12 cellular contexts compared by ENCODE assay signal in the genomic region with DNA sequence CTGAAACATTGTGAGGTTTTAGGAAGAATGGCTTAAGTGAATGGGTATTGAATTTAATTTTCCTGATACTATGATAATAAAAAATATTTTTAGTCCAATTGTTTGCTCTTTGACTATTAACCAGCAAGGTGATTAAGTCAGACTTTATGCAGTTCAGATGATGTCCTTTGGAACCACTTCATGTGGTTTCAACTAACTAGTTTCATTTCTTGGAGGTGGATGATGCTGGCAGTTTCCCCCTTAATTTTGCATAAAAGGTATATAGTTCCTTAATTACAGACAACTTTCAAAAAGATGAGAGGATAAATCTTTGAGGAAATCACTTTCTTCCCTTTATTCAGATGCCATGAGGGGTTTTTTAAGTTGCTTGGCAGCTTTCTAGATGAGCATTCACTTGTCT.
DNase-seq lines count a peak whose midpoint lies in the region; ATAC-seq and TF ChIP-seq lines count a peak whose summit lies in the region.
"Had no signal": no experiment of that assay in that cellular context is flagged by ENCODE, and none has a peak within 500 bp of the region (broad histone marks: within the 10 kb centered on the region; RNA-seq: fewer than 3 reads in every experiment).

No MANE protein-coding gene starts in this region.

- H3K36me3 ChIP-seq in GM23248 (ENCODE audit: low read depth) (no peaks in the 10 kb centered on the region), Loucy (ENCODE audit: insufficient read depth, low read length) (peaks cover 9% of the 10 kb centered on the region; the same call in 1 of the 2 replicates)

- in situ Hi-C loops in GM23248 (cut with MboI) = no loop called here

- H3K27ac ChIP-seq in GM23248 = peak overlapping the region; percentile 24; the same call in 1 of the 2 replicates

- no peak overlapping the region for H3K9ac ChIP-seq in GM23248
- peak overlapping the region; percentile 71 for H3K9ac ChIP-seq in Loucy (ENCODE audit: low read depth, low read length, poor library complexity, severe bottlenecking)

- H3K4me1 ChIP-seq in GM23248 (ENCODE audit: insufficient read depth) = peaks cover 22% of the 10 kb centered on the region
- H3K4me1 ChIP-seq in Loucy (ENCODE audit: insufficient read depth, low read length, poor library complexity, severe bottlenecking) = peaks cover 47% of the 10 kb centered on the region

- H3K79me2 ChIP-seq in GM23248 (ENCODE audit: insufficient read depth) (no peaks in the 10 kb centered on the region), Loucy (ENCODE audit: insufficient read depth, low read length) (no peaks in the 10 kb centered on the region)

- H3K4me2 ChIP-seq in GM23248 (ENCODE audit: unreplicated experiment) (peak overlapping the region; percentile 9), Loucy (ENCODE audit: low read depth, low read length, poor library complexity, severe bottlenecking) (peak overlapping the region; percentile 64)

- H3K9me3 ChIP-seq in GM23248 (ENCODE audit: low read depth) = no peaks in the 10 kb centered on the region
- no peaks in the 10 kb centered on the region for H3K9me3 ChIP-seq in Loucy (ENCODE audit: insufficient read depth, low read depth, low read length)

- TF ChIP-seq CTCF in Loucy (conservative IDR thresholded peaks at IDR 0.05; ENCODE audit: low read length) = no peak

- H3F3A ChIP-seq in GM23248 (ENCODE audit: insufficient read depth) (peaks cover 20% of the 10 kb centered on the region), Loucy (ENCODE audit: low read depth) (no peaks in the 10 kb centered on the region)

- no peak overlapping the region for H3K4me3 ChIP-seq in GM23248
- H3K4me3 ChIP-seq in Loucy (ENCODE audit: low read length, poor library complexity, severe bottlenecking) = no peak overlapping the region

- no peak overlapping the region for H2AFZ ChIP-seq in GM23248
- no peak overlapping the region for H2AFZ ChIP-seq in Loucy (ENCODE audit: low read length)

- ATAC-seq in GM18867 (IDR thresholded peaks at IDR 0.05; ENCODE audit: unreplicated experiment) = peak; percentile 69

- no peak for DNase-seq in GM23248
- peak; percentile 12 for DNase-seq in germinal center (ENCODE audit: low spot score)
- no peak for DNase-seq in EL
- no peak for DNase-seq in NCI-H2029 (lab: John Stamatoyannopoulos, UW)
- no peak for DNase-seq in pons (ENCODE audit: low spot score)
- no peak for DNase-seq in DMS 273 treated with DMSO at 0.1 percent for 48 hours (lab: John Stamatoyannopoulos, UW)
- DNase-seq: activated T-cell treated with anti-CD3 and anti-CD28 coated beads, Interleukin-2, amount 50 U/mL, for 24 hours; cerebellar nuclear complex; DMS79; T-helper 1 cell had no signal

- no peaks in the 10 kb centered on the region for H3K27me3 ChIP-seq in GM23248 (replicated peaks; ENCODE audit: insufficient read depth)
- no peaks in the 10 kb centered on the region for H3K27me3 ChIP-seq in Loucy (ENCODE audit: insufficient read depth, low read length, poor library complexity, severe bottlenecking)

- H3K9me2 ChIP-seq in GM23248 (ENCODE audit: insufficient read depth) (no peaks in the 10 kb centered on the region), Loucy (replicated peaks; ENCODE audit: low read depth, low read length) (no peaks in the 10 kb centered on the region)

- H4K20me1 ChIP-seq in GM23248 (ENCODE audit: insufficient read depth) (no peaks in the 10 kb centered on the region), Loucy (ENCODE audit: insufficient read depth, low read length, poor library complexity, severe bottlenecking) (no peaks in the 10 kb centered on the region)
